ENCODE assay signal across 8 cellular contexts in the genomic region with DNA sequence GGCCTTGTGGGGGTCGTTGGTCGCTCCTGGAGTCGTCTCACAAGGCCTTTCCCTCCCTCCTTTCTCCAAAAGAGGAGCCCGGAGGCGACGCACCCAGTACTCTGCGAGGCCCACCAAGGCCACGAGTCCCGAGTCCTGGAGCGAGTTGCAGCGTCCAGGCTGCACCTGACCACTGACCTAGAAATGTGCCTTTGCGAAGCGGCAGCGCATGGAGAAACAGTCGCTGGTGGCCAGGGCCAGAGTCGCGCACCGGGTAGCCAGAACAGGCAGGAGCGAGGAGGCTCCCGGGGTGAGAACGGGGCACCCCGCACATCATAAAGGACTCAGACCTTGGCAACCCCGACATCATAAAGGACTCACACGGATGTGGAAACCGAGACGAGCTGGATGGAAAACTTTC.
"Had no signal": no experiment of that assay in that cellular context is flagged by ENCODE, and none has a peak within 500 bp of the region (broad histone marks: within the 10 kb centered on the region; RNA-seq: fewer than 3 reads in every experiment).

No MANE protein-coding gene starts in this region.

- FAIRE-seq: G401.6, GM12878, GM12891, GM12892, GM18507, GM19239 had no signal

- DNase-seq: GDM1, GF-D8 had no signal

- H3K4me3 ChIP-seq: GM12878 had no signal
